Comparison of ENCODE assay signal across 13 cellular contexts in the genomic region with DNA sequence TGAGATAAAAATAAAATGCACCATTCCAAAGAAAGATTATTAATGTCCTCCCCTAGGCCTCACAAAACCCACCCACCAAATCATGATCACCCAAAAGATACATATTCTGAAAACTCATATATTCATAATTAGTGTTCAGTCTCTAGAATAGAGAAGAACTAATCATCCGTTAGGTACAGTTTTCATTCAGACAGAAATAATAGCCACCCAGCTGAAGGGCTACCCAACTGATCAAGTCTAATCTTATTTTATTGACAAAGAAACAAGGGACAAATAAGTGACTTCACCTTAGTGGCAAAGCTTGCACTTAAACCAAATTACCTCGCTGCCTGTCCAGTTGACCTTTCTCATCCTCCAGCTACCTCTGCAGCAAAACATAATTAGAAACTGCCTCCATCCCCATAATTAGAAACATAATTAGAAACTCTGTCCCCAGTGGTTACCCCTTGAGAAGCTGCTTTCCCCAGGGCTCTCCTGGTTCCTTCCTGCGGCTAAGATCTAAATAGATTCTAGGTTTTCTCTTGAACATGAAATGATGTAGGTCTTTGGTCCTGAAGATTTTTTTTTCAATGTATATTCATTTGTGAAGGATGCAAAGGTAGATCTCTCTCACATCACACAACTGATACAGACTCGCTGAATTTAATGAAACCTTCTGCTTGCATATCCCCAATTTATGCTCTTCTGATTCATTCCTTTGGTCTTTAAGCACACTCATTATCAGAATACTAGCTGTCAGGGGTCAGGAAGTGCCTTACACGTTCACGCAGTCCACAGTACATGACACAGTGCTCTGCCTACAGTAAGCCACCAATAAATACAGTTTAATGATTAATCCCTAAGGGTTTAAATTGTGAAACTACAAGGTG. TPM values are rescaled to one million over a fixed set of nuclear protein-coding genes. Genes with fewer than 3 reads are reported as not detected.
DNase-seq lines count a peak whose midpoint lies in the region; ATAC-seq and TF ChIP-seq lines count a peak whose summit lies in the region.
"Had no signal": no experiment of that assay in that cellular context is flagged by ENCODE, and none has a peak within 500 bp of the region (broad histone marks: within the 10 kb centered on the region; RNA-seq: fewer than 3 reads in every experiment).

No MANE protein-coding gene starts in this region.

- H3K36me3 Mint-ChIP-seq in T-helper 17 cell (ENCODE audit: low read depth) = peaks cover 7% of the 10 kb centered on the region

- H3K4me1 Mint-ChIP-seq in T-helper 17 cell = peaks cover 32% of the 10 kb centered on the region
- H3K4me1 Mint-ChIP-seq: mesothelial cell of epicardium had no signal

- no peak for TF ChIP-seq CTCF in upper lobe of left lung (IDR thresholded peaks at IDR 0.05)

- no peak for TF ChIP-seq EP300 in upper lobe of left lung (IDR thresholded peaks at IDR 0.05)

- no peaks in the 10 kb centered on the region for H3K27me3 Mint-ChIP-seq in T-helper 17 cell

- DNase-seq in DMS53 treated with DMSO at 0.1 percent for 48 hours (lab: John Stamatoyannopoulos, UW; ENCODE audit: unreplicated experiment) (peak; percentile 9), T-helper 17 cell (no peak), activated gamma-delta T cell treated with Interleukin-2 at 50 U/mL for 16 hours (no peak), upper lobe of left lung (no peak), SW 1271 (lab: John Stamatoyannopoulos, UW) (no peak), HPDE6-E6E7 (ENCODE audit: extremely low spot score) (no peak)
- DNase-seq: activated effector memory CD4-positive, alpha-beta T cell treated with Interleukin-2 at 50 U/mL for 16 hours; Calu3; esophagus squamous epithelium; IMR-90 had no signal

- no peak for TF ChIP-seq POLR2A in upper lobe of left lung (IDR thresholded peaks at IDR 0.05)

- peak overlapping the region; percentile 43 for H3K27ac Mint-ChIP-seq in T-helper 17 cell
- H3K27ac Mint-ChIP-seq: mesothelial cell of epicardium had no signal

- ATAC-seq in GM19035 (IDR thresholded peaks at IDR 0.05; ENCODE audit: unreplicated experiment) = peak; percentile 79
- ATAC-seq in HG02885 (IDR thresholded peaks at IDR 0.05; ENCODE audit: poor library complexity, unreplicated experiment) = peak; percentile 84
- ATAC-seq in T-helper 17 cell = no peak
- no peak for ATAC-seq in upper lobe of left lung (ENCODE audit: low FRiP score in 2 of 2)

- no peaks in the 10 kb centered on the region for H3K27me3 ChIP-seq in upper lobe of left lung
- H3K27me3 ChIP-seq: esophagus squamous epithelium had no signal

- no peak overlapping the region for H3K4me3 Mint-ChIP-seq in T-helper 17 cell
- H3K4me3 Mint-ChIP-seq: mesothelial cell of epicardium had no signal

- no peaks in the 10 kb centered on the region for H3K4me1 ChIP-seq in upper lobe of left lung
- H3K4me1 ChIP-seq: esophagus squamous epithelium had no signal

- no peaks in the 10 kb centered on the region for H3K36me3 ChIP-seq in upper lobe of left lung

- 83 to 84% methylated on average over 6 of the region's 6 CpGs for WGBS in upper lobe of left lung, 2 donors

- H3K9me3 ChIP-seq in T-helper 17 cell (ENCODE audit: control insufficient read depth, low read length, poor library complexity, severe bottlenecking) (no peaks in the 10 kb centered on the region), upper lobe of left lung (no peaks in the 10 kb centered on the region)
- H3K9me3 ChIP-seq: esophagus squamous epithelium had no signal

- H3K4me3 ChIP-seq in upper lobe of left lung = no peak overlapping the region
- H3K4me3 ChIP-seq: esophagus squamous epithelium had no signal

- no peak overlapping the region for H3K27ac ChIP-seq in upper lobe of left lung
- H3K27ac ChIP-seq: esophagus squamous epithelium had no signal

RNA-seq across cellular contexts. Expression of a gene that starts 46.3 kb away (rescaled TPM):
- 10 to 100 TPM; 72.1 to 94.0 TPM for total RNA-seq in T-helper 17 cell
- 10 to 100 TPM; 16.8 to 47.0 (median 38.5) TPM for total RNA-seq in upper lobe of left lung

RNA-seq across cellular contexts. Expression of a gene that starts 58.4 kb away (rescaled TPM):
- 1 to 10 TPM; 1.3 to 3.4 TPM for total RNA-seq in T-helper 17 cell
- total RNA-seq in upper lobe of left lung = 1 to 10 TPM in 1 of 6 donors, under 1 TPM in 3, not detected in 2; 0.23 to 2.7 (median 0.69) TPM

Comparison
In these comparisons a context has a peak if more than half of its experiments do, and no peak if none do; other contexts are left out.
1. ATAC-seq: peak in GM19035 (single experiment) and HG02885 (single experiment); none in T-helper 17 cell (single experiment) and upper lobe of left lung (0 of 2).